8 cellular contexts compared by ENCODE assay signal in genomic region chr3:45210308-45211038, GRCh38. TPM values are rescaled to one million over a fixed set of nuclear protein-coding genes. Genes with fewer than 3 reads are reported as not detected.
DNase-seq lines count a peak whose midpoint lies in the region; ATAC-seq and TF ChIP-seq lines count a peak whose summit lies in the region.

No MANE protein-coding gene starts in this region.

- H3K4me3 Mint-ChIP-seq in activated naive CD8-positive, alpha-beta T cell treated with anti-CD3 and anti-CD28 coated beads, Interleukin-2, amount 10 ng/mL, durations not matched to agents 7 days and 5 days, result no peak overlapping the region

- H3K4me1 Mint-ChIP-seq in activated naive CD8-positive, alpha-beta T cell treated with anti-CD3 and anti-CD28 coated beads, Interleukin-2, amount 10 ng/mL, durations not matched to agents 7 days and 5 days, result peaks cover 10% of the 10 kb centered on the region

- no peak overlapping the region for H3K27ac Mint-ChIP-seq in activated naive CD8-positive, alpha-beta T cell treated with anti-CD3 and anti-CD28 coated beads, Interleukin-2, amount 10 ng/mL, durations not matched to agents 7 days and 5 days

- no peak overlapping the region for H3K4me3 ChIP-seq in heart right ventricle

- no peaks in the 10 kb centered on the region for H3K9me3 ChIP-seq in heart right ventricle

- peak; percentile 71 for DNase-seq in COLO668 (lab: John Stamatoyannopoulos, UW; ENCODE audit: unreplicated experiment)
- peak in 52 of 76 experiments; percentile 2 to 69 (median 42) for DNase-seq in HUDEP-2 (lab: John Stamatoyannopoulos, UW; ENCODE audit: unreplicated experiment in 76 of 76)
- peak; percentile 80 for DNase-seq in SW480 (ENCODE audit: low spot score)
- peak; percentile 85 for DNase-seq in activated naive CD8-positive, alpha-beta T cell treated with anti-CD3 and anti-CD28 coated beads, Interleukin-2, amount 10 ng/mL, durations not matched to agents 7 days and 5 days
- DNase-seq in heart right ventricle, result peak; percentile 75 to 83
- DNase-seq in sciatic nerve (ENCODE audit: low spot score), result peak; percentile 91
- no peak for DNase-seq in middle frontal gyrus (ENCODE audit: extremely low spot score, low spot score)

- H3K27me3 Mint-ChIP-seq in activated naive CD8-positive, alpha-beta T cell treated with anti-CD3 and anti-CD28 coated beads, Interleukin-2, amount 10 ng/mL, durations not matched to agents 7 days and 5 days, result peaks cover 16% of the 10 kb centered on the region

- no peak overlapping the region for H3K27ac ChIP-seq in heart right ventricle

- TF ChIP-seq CTCF in heart right ventricle (IDR thresholded peaks at IDR 0.05), result peak; percentile 37 to 80 (median 72)

- no peaks in the 10 kb centered on the region for H3K36me3 Mint-ChIP-seq in activated naive CD8-positive, alpha-beta T cell treated with anti-CD3 and anti-CD28 coated beads, Interleukin-2, amount 10 ng/mL, durations not matched to agents 7 days and 5 days

- POLR2A ChIA-PET in activated naive CD8-positive, alpha-beta T cell treated with anti-CD3 and anti-CD28 coated beads, Interleukin-2, amount 10 ng/mL, durations not matched to agents 7 days and 5 days (lab: Charles Lee), result interaction anchor here (1.0 to 1.5 kb wide), 3 partner anchors 102 to 169 kb away, joined by 3 to 20 read pairs (median 4); no protein-coding TSS in a partner anchor

- H3K27me3 ChIP-seq in heart right ventricle, result peaks cover 0 to 10% (median 5%) of the 10 kb centered on the region in 7 donors

- H3K36me3 ChIP-seq in heart right ventricle, result no peaks in the 10 kb centered on the region

- H3K4me1 ChIP-seq in heart right ventricle, result peaks cover 0 to 9% (median 0%) of the 10 kb centered on the region in 9 donors

- no peaks in the 10 kb centered on the region for H3K9me3 Mint-ChIP-seq in activated naive CD8-positive, alpha-beta T cell treated with anti-CD3 and anti-CD28 coated beads, Interleukin-2, amount 10 ng/mL, durations not matched to agents 7 days and 5 days

- intact Hi-C loops in heart right ventricle (cut with DNase I) (loop anchor here in 9 of 10 donors (1.0 to 10.0 kb wide), 6 partner anchors 170 to 678 kb away; no protein-coding TSS in a partner anchor), sciatic nerve (cut with DNase I) (loop anchor here (10.0 kb wide), 1 partner anchor 166 kb away; no protein-coding TSS in a partner anchor)

- ATAC-seq in activated naive CD8-positive, alpha-beta T cell treated with anti-CD3 and anti-CD28 coated beads, Interleukin-2, amount 10 ng/mL, durations not matched to agents 7 days and 5 days (ENCODE audit: low read depth), result peak; percentile 91
- ATAC-seq in heart right ventricle, result peak; percentile 94 to 98 (median 96)
- ATAC-seq in sciatic nerve, result peak; percentile 97
- ATAC-seq in GM21367 (IDR thresholded peaks at IDR 0.05; ENCODE audit: unreplicated experiment), result no peak

- 17 to 19% methylated on average over 14 of the region's 14 CpGs for WGBS in heart right ventricle, 2 donors

RNA-seq across cellular contexts. Expression of gene TMEM158, which starts 15.6 kb away (rescaled TPM):
- not detected for total RNA-seq in activated naive CD8-positive, alpha-beta T cell treated with anti-CD3 and anti-CD28 coated beads, Interleukin-2, amount 10 ng/mL, durations not matched to agents 7 days and 5 days
- total RNA-seq in heart right ventricle, result 1 to 10 TPM in 1 of 10 donors, under 1 TPM in 9; 0.32 to 1.0 (median 0.59) TPM
- polyA plus RNA-seq in heart right ventricle, result under 1 TPM; 0.37 to 0.41 TPM
- 6.5 TPM for total RNA-seq in sciatic nerve
